In the genomic region with DNA sequence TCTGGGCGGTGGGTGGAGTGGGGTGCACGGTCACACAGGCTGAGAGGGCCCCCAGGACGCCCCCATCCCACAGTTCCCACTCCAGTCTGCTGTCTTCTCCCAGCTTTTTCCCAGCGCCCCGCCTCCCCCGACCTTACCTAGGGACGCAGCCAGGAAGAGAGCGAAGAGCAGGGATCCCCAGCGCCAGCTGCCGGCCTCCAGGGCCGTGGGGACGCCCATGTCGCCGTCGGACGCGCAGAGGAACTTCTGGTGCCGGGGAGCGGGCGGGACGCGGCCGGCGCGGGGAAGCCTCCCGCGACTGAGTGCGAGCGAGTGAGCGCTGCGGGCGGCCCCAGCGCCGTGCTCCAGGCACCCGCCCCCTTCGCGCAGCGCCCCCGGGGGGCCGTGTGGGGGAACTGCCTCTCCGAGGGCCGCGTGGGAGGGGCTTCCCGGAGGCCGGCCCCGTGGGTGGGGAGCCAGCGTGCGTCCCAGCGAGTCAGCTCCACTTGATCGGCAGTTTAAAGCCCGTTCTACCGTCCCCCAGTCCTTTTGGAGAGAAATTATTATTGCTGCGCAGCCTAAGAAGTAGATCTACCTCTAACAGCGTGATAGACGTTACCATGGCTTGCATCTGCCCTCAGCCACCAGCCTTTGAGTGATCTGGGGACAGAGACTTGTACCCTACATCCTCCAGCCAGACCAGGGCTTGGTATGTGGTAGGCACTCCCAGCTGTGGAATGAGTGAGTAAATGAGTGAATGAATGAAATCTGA, we compare ENCODE assay signal across 8 cellular contexts. TPM values are rescaled to one million over a fixed set of nuclear protein-coding genes. Genes with fewer than 3 reads are reported as not detected.
DNase-seq lines count a peak whose midpoint lies in the region; ATAC-seq and TF ChIP-seq lines count a peak whose summit lies in the region.

A gene (minus strand): TSS at position 300 of the 751 bp plus-strand sequence. CDS start 81 bp downstream, at position 219.

- peak within 1 kb of the TSS; percentile 91 for H3K4me3 Mint-ChIP-seq in activated CD8-positive, alpha-beta T cell treated with anti-CD3 and anti-CD28 coated beads for 36 hours

- intact Hi-C loops in activated CD8-positive, alpha-beta T cell treated with anti-CD3 and anti-CD28 coated beads for 36 hours (cut with micrococcal nuclease) = loop anchor here (5.0 kb wide), 1 partner anchor 39 kb away; no protein-coding TSS in a partner anchor
- intact Hi-C loops in lower lobe of right lung (cut with DNase I) = no loop called here

- H3K36me3 Mint-ChIP-seq in activated CD8-positive, alpha-beta T cell treated with anti-CD3 and anti-CD28 coated beads for 36 hours (ENCODE audit: low read depth) = peaks cover 26% of the 10 kb centered on the region

- CTCF ChIA-PET in activated CD8-positive, alpha-beta T cell treated with anti-CD3 and anti-CD28 coated beads for 36 hours (lab: Charles Lee) = interaction anchor here (0.7 to 10.5 kb wide), 36 partner anchors 8 to 396 kb away, joined by 3 to 108 read pairs (median 5); no protein-coding TSS in a partner anchor

- peak within 1 kb of the TSS; percentile 96 for H3K27ac ChIP-seq in lower lobe of right lung

- DNase-seq in NCI-H2107 (lab: John Stamatoyannopoulos, UW) (peak; percentile 56), NCI-H2107 treated with DMSO at 0.1 percent for 48 hours (lab: John Stamatoyannopoulos, UW; ENCODE audit: unreplicated experiment) (no peak), NCI-H345 (lab: John Stamatoyannopoulos, UW) (peak; percentile 60), ecto neural progenitor cell (ENCODE audit: low spot score) (peak; percentile 93), lower lobe of right lung (peak; percentile 94)
- peak; percentile 95 for DNase-seq in activated CD8-positive, alpha-beta T cell treated with anti-CD3 and anti-CD28 coated beads for 36 hours
- peak; percentile 93 to 96 (median 94) for DNase-seq in stimulated activated CD4-positive, alpha-beta T cell treated with anti-CD3 and anti-CD28 coated beads, TNF-alpha, amount 100 ng/mL, for 4 hours (ENCODE audit: low read depth in 3 of 3)

- H3K4me1 Mint-ChIP-seq in activated CD8-positive, alpha-beta T cell treated with anti-CD3 and anti-CD28 coated beads for 36 hours (ENCODE audit: low read depth) = peaks cover 66% of the 10 kb centered on the region

- POLR2A ChIA-PET in activated CD8-positive, alpha-beta T cell treated with anti-CD3 and anti-CD28 coated beads for 36 hours (lab: Charles Lee) = interaction anchor here (0.6 to 9.2 kb wide), 24 partner anchors 9 to 581 kb away, joined by 3 to 116 read pairs (median 6); a partner anchor contains a TSS

- H3K27me3 Mint-ChIP-seq in activated CD8-positive, alpha-beta T cell treated with anti-CD3 and anti-CD28 coated beads for 36 hours = no peaks in the 10 kb centered on the region

- H3K27ac Mint-ChIP-seq in activated CD8-positive, alpha-beta T cell treated with anti-CD3 and anti-CD28 coated beads for 36 hours = peak within 1 kb of the TSS; percentile 95

- peaks cover 3% of the 10 kb centered on the region for H3K9me3 Mint-ChIP-seq in activated CD8-positive, alpha-beta T cell treated with anti-CD3 and anti-CD28 coated beads for 36 hours

- H3K9me3 ChIP-seq in lower lobe of right lung = no peaks in the 10 kb centered on the region

- H3K36me3 ChIP-seq in lower lobe of right lung = no peaks in the 10 kb centered on the region

- peak; percentile 93 for TF ChIP-seq CTCF in activated CD8-positive, alpha-beta T cell treated with anti-CD3 and anti-CD28 coated beads for 36 hours (IDR thresholded peaks at IDR 0.05)
- peak; percentile 91 for TF ChIP-seq CTCF in lower lobe of right lung (IDR thresholded peaks at IDR 0.05)

- no peaks in the 10 kb centered on the region for H3K27me3 ChIP-seq in lower lobe of right lung (ENCODE audit: low read depth)

- peak within 1 kb of the TSS; percentile 80 for H3K4me3 ChIP-seq in lower lobe of right lung

- peak; percentile 39 for ATAC-seq in HG03025 (IDR thresholded peaks at IDR 0.05; ENCODE audit: low FRiP score, unreplicated experiment)
- peak; percentile 74 for ATAC-seq in activated CD8-positive, alpha-beta T cell treated with anti-CD3 and anti-CD28 coated beads for 36 hours
- ATAC-seq in lower lobe of right lung = peak; percentile 93 to 94

- peaks cover 80% of the 10 kb centered on the region for H3K4me1 ChIP-seq in lower lobe of right lung

RNA-seq across cellular contexts. Expression of the gene that starts here (rescaled TPM):
- total RNA-seq in activated CD8-positive, alpha-beta T cell treated with anti-CD3 and anti-CD28 coated beads for 36 hours = 10 to 100 TPM; 59.6 to 61.0 TPM
- 117 TPM for total RNA-seq in lower lobe of right lung

Comparison
In these comparisons a context has a peak if more than half of its experiments do, and no peak if none do; other contexts are left out.
1. ATAC-seq: peak in every context shown above with its lines; median percentile 94 in lower lobe of right lung; 74 in activated CD8-positive, alpha-beta T cell treated with anti-CD3 and anti-CD28 coated beads for 36 hours; 39 in HG03025.